In genomic region chr17:61568219-61569072, GRCh38 we compare ENCODE assay signal across 22 cellular contexts. TPM values are rescaled to one million over a fixed set of nuclear protein-coding genes. Genes with fewer than 3 reads are reported as not detected.
A peak's percentile ranks its signal among the peaks of the same experiment; 100 is the strongest.
DNase-seq lines count a peak whose midpoint lies in the region; ATAC-seq, FAIRE-seq and TF ChIP-seq lines count a peak whose summit lies in the region.
"Had no signal": no experiment of that assay in that cellular context is flagged by ENCODE, and none has a peak within 500 bp of the region (broad histone marks: within the 10 kb centered on the region; RNA-seq: fewer than 3 reads in every experiment).

No MANE protein-coding gene starts in this region.

- no peak for FAIRE-seq in GM12878 (lab: Jason Lieb, UNC)
- FAIRE-seq: keratinocyte had no signal

- H3K4me1 ChIP-seq in GM12878 (ENCODE audit: control insufficient read depth, insufficient read depth, low read length) (no peaks in the 10 kb centered on the region), stomach (no peaks in the 10 kb centered on the region), right atrium auricular region (no peaks in the 10 kb centered on the region), BE2C (no peaks in the 10 kb centered on the region)
- H3K4me1 ChIP-seq: spleen had no signal

- H3K36me3 ChIP-seq in GM12878 (ENCODE audit: control insufficient read depth in 2 of 2, insufficient read depth in 2 of 2, low read length in 1 of 2) (no peaks in the 10 kb centered on the region), stomach (no peaks in the 10 kb centered on the region), right atrium auricular region (no peaks in the 10 kb centered on the region), BE2C (no peaks in the 10 kb centered on the region)
- H3K36me3 ChIP-seq: spleen had no signal

- no peak overlapping the region for H3K9ac ChIP-seq in GM12878 (ENCODE audit: control insufficient read depth, insufficient read depth, low read length)

- TF ChIP-seq CTCF in GM12878 (IDR thresholded peaks at IDR 0.05 in 2 of 3, conservative IDR thresholded peaks at IDR 0.05 in 1 of 3; ENCODE audit: control insufficient read depth in 2 of 3, extremely low read depth in 1 of 3, insufficient read depth in 1 of 3, low read depth in 3 of 3, low read length in 3 of 3) (no peak), stomach (IDR thresholded peaks at IDR 0.05) (no peak), right atrium auricular region (IDR thresholded peaks at IDR 0.05) (no peak), BE2C (IDR thresholded peaks at IDR 0.05; ENCODE audit: low read depth, low read length) (no peak)

- H3K9me3 ChIP-seq in GM12878 (replicated peaks; ENCODE audit: control insufficient read depth, insufficient read depth, low read length) = no peaks in the 10 kb centered on the region; the same call in 2 of the 3 replicates
- peaks cover 0 to 16% (median 0%) of the 10 kb centered on the region in 4 donors for H3K9me3 ChIP-seq in stomach
- peaks cover 0 to 16% of the 10 kb centered on the region in 2 donors for H3K9me3 ChIP-seq in right atrium auricular region
- H3K9me3 ChIP-seq in BE2C = no peaks in the 10 kb centered on the region; the same call in 1 of the 2 replicates

- intact Hi-C loops in GM12878 (cut with micrococcal nuclease; ENCODE audit: unreplicated experiment) = no loop called here
- intact Hi-C loops in stomach (cut with DNase I; ENCODE audit: low total_unique reads) = no loop called here

- TF ChIP-seq EP300 in GM12878 (IDR thresholded peaks at IDR 0.05; ENCODE audit: borderline replicate concordance in 1 of 2, control insufficient read depth in 1 of 2, low read depth in 2 of 2, low read length in 2 of 2) (no peak), stomach (IDR thresholded peaks at IDR 0.05) (no peak)

- CTCF ChIA-PET in GM12878 (lab: Yijun Ruan, JAX) = interaction anchor here (0.5 to 1.0 kb wide), 2 partner anchors 17 to 18 kb away, joined by 3 to 4 read pairs; no protein-coding TSS in a partner anchor

- POLR2A ChIA-PET in GM12878 (lab: Charles Lee) = no interaction called here

- no peak overlapping the region for H3K4me2 ChIP-seq in GM12878 (ENCODE audit: control insufficient read depth, insufficient read depth)

- TF ChIP-seq POLR2A in GM12878 (IDR thresholded peaks at IDR 0.05; ENCODE audit: low read depth, low read length) (no peak), stomach (IDR thresholded peaks at IDR 0.05) (no peak)

- ATAC-seq in GM12878 = no peak
- no peak for ATAC-seq in HG03457 (IDR thresholded peaks at IDR 0.05; ENCODE audit: unreplicated experiment)
- ATAC-seq: natural killer cell had no signal

- in situ Hi-C loops in GM12878 (cut with MboI) = no loop called here

- no peak overlapping the region for H3K4me3 ChIP-seq in GM12878
- no peak overlapping the region for H3K4me3 ChIP-seq in stomach
- no peak overlapping the region for H3K4me3 ChIP-seq in right atrium auricular region
- no peak overlapping the region for H3K4me3 ChIP-seq in BE2C (ENCODE audit: low read depth, low read length)
- H3K4me3 ChIP-seq: spleen had no signal

- H2AFZ ChIP-seq in GM12878 (ENCODE audit: control insufficient read depth, low read depth, low read length) = no peak overlapping the region

- WGBS in GM12878 (ENCODE audit: insufficient coverage, insufficient replicate concordance, low lambda C conversion rate, missing lambda C conversion rate) = 42% methylated on average over 14 of the region's 14 CpGs
- WGBS in stomach, 5 donors = 75 to 83% (median 77%) methylated on average over 14 of the region's 14 CpGs

- H4K20me1 ChIP-seq in GM12878 (ENCODE audit: control insufficient read depth, insufficient read depth) = no peaks in the 10 kb centered on the region

- H3K27me3 ChIP-seq in GM12878 (replicated peaks in 1 of 2; ENCODE audit: control insufficient read depth in 2 of 2, insufficient read depth in 2 of 2, low read length in 1 of 2) (no peaks in the 10 kb centered on the region), stomach (no peaks in the 10 kb centered on the region), right atrium auricular region (no peaks in the 10 kb centered on the region), BE2C (no peaks in the 10 kb centered on the region)
- H3K27me3 ChIP-seq: spleen had no signal

- H3K27ac ChIP-seq in GM12878 (ENCODE audit: control insufficient read depth, insufficient read depth) (no peak overlapping the region), stomach (peak overlapping the region in 3 of 5 donors; percentile 7 to 53 (median 45)), right atrium auricular region (no peak overlapping the region)
- H3K27ac ChIP-seq: spleen had no signal

- BruUV-seq in GM12878 (replicated peaks; lab: Mats Ljungman, UMichigan) = no TSS peak

- SMC1A ChIA-PET in GM12878 (lab: Charles Lee; ENCODE audit: uncharacterized antibody, unreplicated experiment) = interaction anchor here (0.8 to 1.1 kb wide), 2 partner anchors 11 to 26 kb away, joined by 3 read pairs; no protein-coding TSS in a partner anchor

- peak; percentile 43 for DNase-seq in NCI-H2029 (lab: John Stamatoyannopoulos, UW)
- DNase-seq in NCI-H2029 treated with DMSO at 0.1 percent for 48 hours (lab: John Stamatoyannopoulos, UW) = no peak
- DNase-seq in NCI-H1436 (lab: John Stamatoyannopoulos, UW) = peak; percentile 12
- no peak for DNase-seq in GM12878 (ENCODE audit: low read depth, low spot score)
- no peak for DNase-seq in stomach
- DNase-seq in right atrium auricular region (ENCODE audit: low spot score) = no peak
- no peak for DNase-seq in BE2C
- DNase-seq: 8988T; activated CD4-positive, alpha-beta T cell treated with anti-CD3 and anti-CD28 coated beads for 4 hours; activated CD8-positive, alpha-beta memory T cell treated with anti-CD3 and anti-CD28 coated beads, Interleukin-2, amount 50 U/mL, for 48 hours; activated gamma-delta T cell; C1 segment of cervical spinal cord; endodermal cell; hippocampal formation; IMR-90; natural killer cell; NCI-H2171 treated with DMSO at 0.1 percent for 48 hours; spleen had no signal

- RAD21 ChIA-PET in GM12878 (lab: Charles Lee; ENCODE audit: unreplicated experiment) = no interaction called here

- TF ChIP-seq RAD21 in GM12878 (IDR thresholded peaks at IDR 0.05; ENCODE audit: insufficient read depth, low read depth, low read length) = no peak

- H3K79me2 ChIP-seq in GM12878 (ENCODE audit: control insufficient read depth, insufficient read depth, low read length) = no peaks in the 10 kb centered on the region

TF ChIP-seq in GM12878, 131 proteins besides CTCF, POLR2A, EP300 and RAD21 (continues in another document):
- TF ChIP-seq CHD2 (IDR thresholded peaks at IDR 0.05; ENCODE audit: borderline replicate concordance, low read depth, low read length) (no peak), CEBPB (IDR thresholded peaks at IDR 0.05; ENCODE audit: borderline replicate concordance in 1 of 2, low read depth in 2 of 2, low read length in 2 of 2) (no peak), SKIL (IDR thresholded peaks at IDR 0.05; ENCODE audit: low read depth, poor library complexity, severe bottlenecking) (no peak), ZNF622 (IDR thresholded peaks at IDR 0.05) (no peak), ETV6 (conservative IDR thresholded peaks at IDR 0.05 in 1 of 2, IDR thresholded peaks at IDR 0.05 in 1 of 2; ENCODE audit: borderline replicate concordance in 1 of 2, low read depth in 1 of 2) (peak in 1 of 2 experiments; percentile 100; a peak in 2 of 4 replicates), FOS (IDR thresholded peaks at IDR 0.05; ENCODE audit: borderline replicate concordance, extremely low read depth, insufficient read length) (no peak), NFXL1 (IDR thresholded peaks at IDR 0.05; ENCODE audit: borderline replicate concordance) (peak; percentile 86), SMAD1 (IDR thresholded peaks at IDR 0.05; ENCODE audit: low read depth, partially characterized antibody) (no peak), BRCA1 (IDR thresholded peaks at IDR 0.05; ENCODE audit: low read depth, low read length) (no peak)

RNA-seq across cellular contexts. Expression of gene NACA2, which starts 22.6 kb away (rescaled TPM):
- not detected in 2 replicates for total RNA-seq in GM12878 (2013; cell fraction: nucleolus; rRNA removed)
- total RNA-seq in GM12878 (2014; rRNA removed) = not detected in 2 replicates
- total RNA-seq in GM12878 (2014; rRNA removed; fragmentation: Illumina TruSeq; extraction: Trizol) = not detected in 2 replicates
- not detected in 2 replicates for total RNA-seq in GM12878 (2021)
- not detected for polyA plus RNA-seq in GM12878 (2011; ENCODE audit: low read depth)
- 0.68 and 0.94 TPM in 2 replicates for polyA plus RNA-seq in GM12878 (2011; rRNA removed)
- not detected in 2 replicates for polyA plus RNA-seq in GM12878 (2011; cell fraction: cytosol; rRNA removed)
- not detected in 2 replicates for polyA plus RNA-seq in GM12878 (2011; cell fraction: nucleus; rRNA removed)
- 0.32 and 1.1 TPM in 2 replicates for polyA plus RNA-seq in GM12878 (2012)
- polyA plus RNA-seq in GM12878 (2014; fragmentation: Illumina TruSeq; extraction: Trizol) = 0.16 TPM in 1 of 2 replicates, not detected in the other
- under 1 TPM; 0.27 to 0.29 TPM for polyA plus RNA-seq in GM12878 (2014; fragmentation: Nextera tagmentation; extraction: Ambion mirVana)
- polyA plus RNA-seq in GM12878 (2014; rRNA removed) = not detected in 2 replicates
- under 1 TPM; 0.43 to 0.51 TPM for polyA plus RNA-seq in GM12878 (2016; fragmentation: Nextera tagmentation; extraction: Ambion mirVana)
- polyA minus RNA-seq in GM12878 (2011; rRNA and poly(A)+ RNA removed) = not detected in 2 replicates
- not detected in 2 replicates for polyA minus RNA-seq in GM12878 (2011; cell fraction: cytosol; rRNA and poly(A)+ RNA removed)
- not detected in 2 replicates for polyA minus RNA-seq in GM12878 (2011; cell fraction: nucleus; rRNA and poly(A)+ RNA removed)
- total RNA-seq in stomach = not detected
- polyA plus RNA-seq in stomach = under 1 TPM in 1 of 3 donors, not detected in 2; 0.28 TPM
- not detected for total RNA-seq in right atrium auricular region
- polyA plus RNA-seq in BE2C (2012; ENCODE audit: insufficient read depth, insufficient read length, low read depth) = 2.6 TPM
- total RNA-seq: chondrocyte, endodermal cell, IMR-90, natural killer cell, progenitor cell of endocrine pancreas, spleen had no signal
- polyA plus RNA-seq: IMR-90 had no signal

Comparison
In these comparisons a context has a peak if more than half of its experiments do, and no peak if none do; other contexts are left out.
1. DNase-seq: peak in NCI-H2029 (single experiment) and NCI-H1436 (single experiment); none in NCI-H2029 treated with DMSO at 0.1 percent for 48 hours (single experiment), GM12878 (single experiment), stomach (single experiment), right atrium auricular region (single experiment) and BE2C (single experiment).
2. H3K27ac ChIP-seq: peak in stomach (3 of 5); none in GM12878 (single experiment) and right atrium auricular region (0 of 2).